8 cellular contexts compared by ENCODE assay signal in the genomic region with DNA sequence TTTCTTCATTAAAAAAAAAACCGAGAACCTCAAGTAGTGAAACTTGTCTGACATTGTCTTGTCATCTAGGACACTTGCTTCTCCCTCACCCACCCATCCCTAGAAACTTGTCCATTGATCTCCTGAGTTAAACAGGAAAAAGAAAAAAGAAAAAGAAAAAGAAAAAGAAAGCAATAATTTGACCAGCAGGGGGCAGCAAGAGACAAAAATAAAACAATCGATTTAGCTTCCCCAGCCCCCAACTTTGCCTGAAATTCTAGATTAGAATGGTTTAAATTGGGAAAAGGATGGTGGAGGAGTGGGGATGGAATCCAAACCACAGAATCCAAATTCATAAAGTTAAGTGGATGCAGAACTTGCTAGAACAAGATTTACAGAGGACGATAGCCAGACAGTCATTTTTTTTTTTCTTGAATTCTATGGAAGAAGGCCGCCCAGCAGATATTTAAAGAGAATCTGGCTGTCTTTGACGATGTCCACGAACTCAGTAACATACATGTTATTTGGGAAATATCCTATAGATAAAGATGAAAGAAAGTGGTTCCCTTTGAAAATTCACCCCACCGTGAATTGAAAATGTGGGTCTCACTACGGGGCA.
A peak's percentile ranks its signal among the peaks of the same experiment; 100 is the strongest.
DNase-seq lines count a peak whose midpoint lies in the region; ATAC-seq, FAIRE-seq and TF ChIP-seq lines count a peak whose summit lies in the region.

No MANE protein-coding gene starts in this region.

- peak in 1 of 4 donors; percentile 39 for ATAC-seq in pancreas
- no peak for ATAC-seq in GM18520 (IDR thresholded peaks at IDR 0.05; ENCODE audit: unreplicated experiment)
- no peak for ATAC-seq in HG03139 (IDR thresholded peaks at IDR 0.05; ENCODE audit: unreplicated experiment)

- intact Hi-C loops in esophagus squamous epithelium (cut with DNase I) = loop anchor here (10.0 kb wide), 2 partner anchors 609 to 1859 kb away; no protein-coding TSS in a partner anchor
- intact Hi-C loops in pancreas (cut with DNase I) = loop anchor here in 1 of 3 donors (10.0 kb wide), 1 partner anchor 609 kb away; no protein-coding TSS in a partner anchor

- H3K9me3 ChIP-seq in esophagus squamous epithelium = no peaks in the 10 kb centered on the region
- H3K9me3 ChIP-seq in pancreas = no peaks in the 10 kb centered on the region

- H3K27ac ChIP-seq in esophagus squamous epithelium (no peak overlapping the region), pancreas (no peak overlapping the region)

- H3K4me1 ChIP-seq in esophagus squamous epithelium (no peaks in the 10 kb centered on the region), pancreas (no peaks in the 10 kb centered on the region)

- H3K36me3 ChIP-seq in esophagus squamous epithelium = no peaks in the 10 kb centered on the region
- H3K36me3 ChIP-seq in pancreas = no peaks in the 10 kb centered on the region

- 47 to 52% methylated on average over 8 of the region's 8 CpGs for WGBS in esophagus squamous epithelium, 2 donors
- 49 to 53% methylated on average over 8 of the region's 8 CpGs for WGBS in pancreas, 2 donors

- TF ChIP-seq POLR2A in esophagus squamous epithelium (IDR thresholded peaks at IDR 0.05) = no peak

- TF ChIP-seq CTCF in esophagus squamous epithelium (IDR thresholded peaks at IDR 0.05) = peak; percentile 39 to 64 (median 54)
- peak; percentile 14 to 55 (median 44) for TF ChIP-seq CTCF in pancreas (IDR thresholded peaks at IDR 0.05)

- H3K4me3 ChIP-seq in esophagus squamous epithelium = no peak overlapping the region
- no peak overlapping the region for H3K4me3 ChIP-seq in pancreas

- H3K27me3 ChIP-seq in esophagus squamous epithelium (no peaks in the 10 kb centered on the region), pancreas (no peaks in the 10 kb centered on the region)

- DNase-seq in SIG-M5 treated with dmso at 0.1 percent for 504 hours (lab: John Stamatoyannopoulos, UW; ENCODE audit: unreplicated experiment) (peak; percentile 25), SIG-M5 (lab: John Stamatoyannopoulos, UW) (no peak), KBM-7 (peak; percentile 87), RPMI8226 (peak; percentile 17), esophagus squamous epithelium (lab: John Stamatoyannopoulos, UW) (no peak), pancreas (peak in 1 of 6 donors; percentile 18)

- peak; percentile 65 for FAIRE-seq in pancreas (lab: Jason Lieb, UNC)

- in situ Hi-C loops in KBM-7 (cut with MboI; ENCODE audit: low pct_unique_long_range_greater_than_20kb, low sequenced_read_pairs) = no loop called here

Comparison
In these comparisons a context has a peak if more than half of its experiments do, and no peak if none do; other contexts are left out.
1. DNase-seq: peak in SIG-M5 treated with dmso at 0.1 percent for 504 hours (single experiment), KBM-7 (single experiment) and RPMI8226 (single experiment); none in SIG-M5 (single experiment) and esophagus squamous epithelium (single experiment).